21 cellular contexts compared by ENCODE assay signal in the genomic region with DNA sequence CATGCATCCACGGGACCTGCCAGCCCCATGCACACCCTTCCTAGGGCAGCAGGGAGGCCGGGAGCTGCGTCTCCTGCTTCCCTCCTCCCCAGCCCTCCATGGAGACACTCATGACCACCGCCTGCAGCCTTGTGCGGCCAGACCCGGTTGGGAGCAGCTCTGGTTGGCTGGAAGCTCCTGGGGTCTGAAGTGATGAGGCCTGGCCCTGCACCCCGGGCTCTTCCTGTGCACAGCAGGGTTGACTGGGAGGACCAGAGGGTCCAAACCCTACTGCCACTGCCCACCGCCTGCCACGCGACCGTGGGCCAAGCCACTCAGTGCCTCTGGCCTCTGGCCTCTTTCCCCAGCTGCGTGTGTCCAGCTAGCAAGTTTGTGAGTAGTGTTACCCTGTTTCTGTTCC.
DNase-seq lines count a peak whose midpoint lies in the region; ATAC-seq, FAIRE-seq and TF ChIP-seq lines count a peak whose summit lies in the region.
"Had no signal": no experiment of that assay in that cellular context is flagged by ENCODE, and none has a peak within 500 bp of the region (broad histone marks: within the 10 kb centered on the region; RNA-seq: fewer than 3 reads in every experiment).

No MANE protein-coding gene starts in this region.

- H3K4me1 ChIP-seq in neural progenitor cell (peaks cover 9% of the 10 kb centered on the region), upper lobe of right lung (no peaks in the 10 kb centered on the region)

- TF ChIP-seq CTCF in neural progenitor cell (IDR thresholded peaks at IDR 0.05) = no peak
- TF ChIP-seq CTCF in upper lobe of right lung (IDR thresholded peaks at IDR 0.05) = no peak

- H3K4me1 Mint-ChIP-seq in neural progenitor cell = peaks cover 19% of the 10 kb centered on the region

- no peaks in the 10 kb centered on the region for H3F3A ChIP-seq in neural progenitor cell (ENCODE audit: low read depth)

- H3K27ac ChIP-seq in neural progenitor cell (no peak overlapping the region), upper lobe of right lung (no peak overlapping the region)

- no peaks in the 10 kb centered on the region for H3K36me3 Mint-ChIP-seq in neural progenitor cell

- no peaks in the 10 kb centered on the region for H3K27me3 Mint-ChIP-seq in neural progenitor cell (ENCODE audit: insufficient read depth, low read depth)
- H3K27me3 Mint-ChIP-seq: CD4-positive, alpha-beta T cell had no signal

- H3K79me2 ChIP-seq in neural progenitor cell (ENCODE audit: low read depth) = no peaks in the 10 kb centered on the region

- H3K27me3 ChIP-seq in neural progenitor cell (no peaks in the 10 kb centered on the region), upper lobe of right lung (peaks cover 6% of the 10 kb centered on the region)

- intact Hi-C loops in upper lobe of right lung (cut with DNase I) = no loop called here

- peak; percentile 60 for DNase-seq in activated effector memory CD4-positive, alpha-beta T cell treated with anti-CD3 and anti-CD28 coated beads, Interleukin-2, amount 50 U/mL, for 16 hours
- DNase-seq in activated effector memory CD4-positive, alpha-beta T cell treated with Interleukin-2 at 50 U/mL for 16 hours = no peak
- DNase-seq in HTR-8/SVneo (ENCODE audit: insufficient read length, low spot score) (no peak), neural progenitor cell (ENCODE audit: low spot score) (no peak), upper lobe of right lung (peak; percentile 52), midbrain (lab: John Stamatoyannopoulos, UW) (no peak), LoVo (ENCODE audit: low spot score) (no peak), NCI-H1048 (lab: John Stamatoyannopoulos, UW) (no peak)
- DNase-seq: AML-193, Calu3, DMS79, MM.1S, NCI-H1105 treated with DMSO at 0.1 percent for 48 hours, NCI-H1930, NCI-H510A, NCI-H82, SHP77 had no signal

- peak; percentile 65 for FAIRE-seq in HTR-8/SVneo (lab: Jason Lieb, UNC)
- FAIRE-seq: GM12891, H1, HepG2 had no signal

- no peaks in the 10 kb centered on the region for H3K36me3 ChIP-seq in neural progenitor cell
- no peaks in the 10 kb centered on the region for H3K36me3 ChIP-seq in upper lobe of right lung

- no peak overlapping the region for H2AFZ ChIP-seq in neural progenitor cell (replicated peaks)

- no peak overlapping the region for H3K4me3 Mint-ChIP-seq in neural progenitor cell
- H3K4me3 Mint-ChIP-seq: CD4-positive, alpha-beta T cell had no signal

- ATAC-seq in upper lobe of right lung = no peak
- ATAC-seq: HepG2 had no signal

- no peak overlapping the region for H3K4me3 ChIP-seq in neural progenitor cell
- H3K4me3 ChIP-seq in upper lobe of right lung = no peak overlapping the region

- no peaks in the 10 kb centered on the region for H4K20me1 ChIP-seq in neural progenitor cell (ENCODE audit: low read depth)

- H3K9me3 Mint-ChIP-seq in neural progenitor cell = no peaks in the 10 kb centered on the region
- H3K9me3 Mint-ChIP-seq: CD4-positive, alpha-beta T cell had no signal

- H3K9me3 ChIP-seq in neural progenitor cell (ENCODE audit: low read depth) (no peaks in the 10 kb centered on the region), upper lobe of right lung (no peaks in the 10 kb centered on the region)

- peak overlapping the region; percentile 58 for H3K27ac Mint-ChIP-seq in neural progenitor cell
- H3K27ac Mint-ChIP-seq: CD4-positive, alpha-beta T cell had no signal

- no peak overlapping the region for H3K4me2 ChIP-seq in neural progenitor cell

- no peak overlapping the region for H3K9ac ChIP-seq in neural progenitor cell

Comparison
In these comparisons a context has a peak if more than half of its experiments do, and no peak if none do; other contexts are left out.
1. DNase-seq: peak in activated effector memory CD4-positive, alpha-beta T cell treated with anti-CD3 and anti-CD28 coated beads, Interleukin-2, amount 50 U/mL, for 16 hours (single experiment) and upper lobe of right lung (single experiment); none in activated effector memory CD4-positive, alpha-beta T cell treated with Interleukin-2 at 50 U/mL for 16 hours (single experiment), HTR-8/SVneo (single experiment), neural progenitor cell (single experiment), midbrain (single experiment), LoVo (single experiment) and NCI-H1048 (single experiment).